8 cellular contexts compared by ENCODE assay signal in genomic region chr3:48548731-48549705, GRCh38. TPM values are rescaled to one million over a fixed set of nuclear protein-coding genes. Genes with fewer than 3 reads are reported as not detected.
DNase-seq lines count a peak whose midpoint lies in the region; ATAC-seq and TF ChIP-seq lines count a peak whose summit lies in the region.

No MANE protein-coding gene starts in this region.

- no peaks in the 10 kb centered on the region for H3K9me3 Mint-ChIP-seq in endodermal cell

- TF ChIP-seq CTCF in endodermal cell (conservative IDR thresholded peaks at IDR 0.05), result peak; percentile 98

- DNase-seq in ELF-1 (ENCODE audit: low read depth, low spot score) (peak; percentile 92), NOMO-1 (lab: John Stamatoyannopoulos, UW; ENCODE audit: unreplicated experiment in 2 of 2) (peak; percentile 83 to 85), endodermal cell (peak; percentile 96), mesendoderm (peak; percentile 87)
- DNase-seq in activated CD8-positive, alpha-beta memory T cell treated with anti-CD3 and anti-CD28 coated beads for 48 hours (ENCODE audit: low read depth in 2 of 3, low spot score in 2 of 3), result peak; percentile 59 to 76 (median 69)
- peak; percentile 65 to 73 for DNase-seq in stimulated activated CD8-positive, alpha-beta memory T cell treated with anti-CD3 and anti-CD28 coated beads, Interleukin-2, amount 100 ng/mL, for 1 hour (ENCODE audit: low read depth in 2 of 2)

- no peak overlapping the region for H2BK15ac ChIP-seq in mesendoderm (replicated peaks; ENCODE audit: low read depth)

- peak overlapping the region; percentile 22 for H3K56ac ChIP-seq in mesendoderm (ENCODE audit: low read length)

- H3K4me1 Mint-ChIP-seq in endodermal cell, result peaks cover under 1% of the 10 kb centered on the region

- H3K4me3 ChIP-seq in endodermal cell (ENCODE audit: low read length) (no peak overlapping the region), mesendoderm (ENCODE audit: low read length) (no peak overlapping the region)

- H2BK5ac ChIP-seq in mesendoderm (ENCODE audit: low read length), result no peak overlapping the region

- H2AK5ac ChIP-seq in mesendoderm (ENCODE audit: low read length), result no peak overlapping the region

- H2BK120ac ChIP-seq in mesendoderm (ENCODE audit: low read depth, low read length), result no peak overlapping the region

- H3K79me1 ChIP-seq in mesendoderm (ENCODE audit: low read length), result peaks cover 1% of the 10 kb centered on the region

- H4K5ac ChIP-seq in mesendoderm (ENCODE audit: low read length), result no peak overlapping the region

- no peak overlapping the region for H4K8ac ChIP-seq in mesendoderm (ENCODE audit: low read depth, low read length)

- no peaks in the 10 kb centered on the region for H3K9me3 ChIP-seq in endodermal cell (ENCODE audit: control insufficient read depth, low read length)

- H3K27ac ChIP-seq in endodermal cell (ENCODE audit: low read depth, low read length) (no peak overlapping the region), mesendoderm (ENCODE audit: low read depth, low read length) (no peak overlapping the region)

- H3K4ac ChIP-seq in mesendoderm (ENCODE audit: low read depth, low read length), result no peak overlapping the region

- ATAC-seq in HG02885 (IDR thresholded peaks at IDR 0.05; ENCODE audit: poor library complexity, unreplicated experiment) (peak; percentile 65), GM21367 (IDR thresholded peaks at IDR 0.05; ENCODE audit: unreplicated experiment) (no peak)

- WGBS in endodermal cell (ENCODE audit: insufficient coverage in 1 of 2, insufficient read length in 1 of 2), 2 experiments, result 72% methylated on average over 10 of the region's 10 CpGs; no CpG with 5 or more reads in 1 of the 2 experiments
- no CpG with 5 or more reads among the region's 10 CpGs for WGBS in mesendoderm (ENCODE audit: extremely low coverage, insufficient coverage, low lambda C conversion rate)

- no peaks in the 10 kb centered on the region for H3K27me3 Mint-ChIP-seq in endodermal cell (ENCODE audit: insufficient read depth)

- no peaks in the 10 kb centered on the region for H3K79me2 ChIP-seq in mesendoderm (ENCODE audit: control insufficient read depth, insufficient read depth, low read length)

- H3K4me1 ChIP-seq in endodermal cell (ENCODE audit: control insufficient read depth, insufficient read depth, low read length) (no peaks in the 10 kb centered on the region), mesendoderm (ENCODE audit: control insufficient read depth, low read depth, low read length) (peaks cover under 1% of the 10 kb centered on the region)

- no peak overlapping the region for H3K4me2 ChIP-seq in mesendoderm (ENCODE audit: low read length)

- no peak overlapping the region for H3K18ac ChIP-seq in mesendoderm (ENCODE audit: low read length)

- peaks cover 6% of the 10 kb centered on the region for H3K36me3 Mint-ChIP-seq in endodermal cell (ENCODE audit: low read depth)

- peaks cover 14% of the 10 kb centered on the region for H3K36me3 ChIP-seq in endodermal cell (ENCODE audit: control insufficient read depth, insufficient read depth, low read length)
- peaks cover 6% of the 10 kb centered on the region for H3K36me3 ChIP-seq in mesendoderm (ENCODE audit: control insufficient read depth, insufficient read depth, low read length)

- H3K27me3 ChIP-seq in endodermal cell (ENCODE audit: control insufficient read depth, insufficient read depth, low read length, poor library complexity, severe bottlenecking) (no peaks in the 10 kb centered on the region), mesendoderm (ENCODE audit: insufficient read depth, low read length, poor library complexity) (no peaks in the 10 kb centered on the region)

- no peak overlapping the region for H3K23ac ChIP-seq in mesendoderm (ENCODE audit: low read length)

- H3K9ac ChIP-seq in endodermal cell (ENCODE audit: extremely low read depth, low read length, poor library complexity, severe bottlenecking) (no peak overlapping the region), mesendoderm (ENCODE audit: low read length) (no peak overlapping the region)

- no peak overlapping the region for H3K4me3 Mint-ChIP-seq in endodermal cell

- H3K27ac Mint-ChIP-seq in endodermal cell, result no peak overlapping the region

RNA-seq across cellular contexts. Expression of gene PFKFB4, which starts 7.6 kb away (rescaled TPM):
- 10 to 100 TPM; 12.6 to 19.0 TPM for total RNA-seq in endodermal cell
- 26.7 TPM for polyA plus RNA-seq in endodermal cell (2013, experiment 1 of 2)
- polyA plus RNA-seq in endodermal cell (2013, experiment 2 of 2), result 25.9 TPM
- 3.7 TPM for polyA plus RNA-seq in mesendoderm (2013, experiment 1 of 2)
- polyA plus RNA-seq in mesendoderm (2013, experiment 2 of 2), result 4.3 TPM

RNA-seq across cellular contexts. Expression of gene UCN2, which starts 14.6 kb away (rescaled TPM):
- total RNA-seq in endodermal cell, result not detected
- 0.36 TPM for polyA plus RNA-seq in endodermal cell (2013, experiment 1 of 2)
- 0.54 TPM for polyA plus RNA-seq in endodermal cell (2013, experiment 2 of 2)
- 0.11 TPM for polyA plus RNA-seq in mesendoderm (2013, experiment 1 of 2)
- polyA plus RNA-seq in mesendoderm (2013, experiment 2 of 2), result 0.17 TPM

RNA-seq across cellular contexts. Expression of gene SHISA5, which starts 45.0 kb away (rescaled TPM):
- total RNA-seq in endodermal cell, result 100 to 1,000 TPM; 192 to 193 TPM
- polyA plus RNA-seq in endodermal cell (2013, experiment 1 of 2), result 132 TPM
- 117 TPM for polyA plus RNA-seq in endodermal cell (2013, experiment 2 of 2)
- 181 TPM for polyA plus RNA-seq in mesendoderm (2013, experiment 1 of 2)
- 171 TPM for polyA plus RNA-seq in mesendoderm (2013, experiment 2 of 2)

RNA-seq across cellular contexts. Expression of gene COL7A1, which starts 46.1 kb away (rescaled TPM):
- 10 to 100 TPM; 15.7 to 16.6 TPM for total RNA-seq in endodermal cell
- polyA plus RNA-seq in endodermal cell (2013, experiment 1 of 2), result 18.7 TPM
- polyA plus RNA-seq in endodermal cell (2013, experiment 2 of 2), result 24.0 TPM
- 2.7 TPM for polyA plus RNA-seq in mesendoderm (2013, experiment 1 of 2)
- 2.5 TPM for polyA plus RNA-seq in mesendoderm (2013, experiment 2 of 2)
